Comparison of ENCODE assay signal across 14 cellular contexts in genomic region chr3:143538577-143538981, GRCh38.
DNase-seq lines count a peak whose midpoint lies in the region; ATAC-seq and TF ChIP-seq lines count a peak whose summit lies in the region.
"Had no signal": no experiment of that assay in that cellular context is flagged by ENCODE, and none has a peak within 500 bp of the region (broad histone marks: within the 10 kb centered on the region; RNA-seq: fewer than 3 reads in every experiment).

No MANE protein-coding gene starts in this region.

- H3K4me3 ChIP-seq in gastrocnemius medialis (no peak overlapping the region), colonic mucosa (no peak overlapping the region)
- H3K4me3 ChIP-seq: GM23338 had no signal

- ATAC-seq in gastrocnemius medialis = peak; percentile 51 to 81
- ATAC-seq: activated CD4-positive, CD25-positive, alpha-beta regulatory T cell treated with anti-CD3 and anti-CD28 coated beads, Interleukin-2, amount 50 U/mL, for 24 hours; GM23338; PC-3 had no signal

- no peaks in the 10 kb centered on the region for H3K4me1 ChIP-seq in gastrocnemius medialis
- H3K4me1 ChIP-seq in colonic mucosa = no peaks in the 10 kb centered on the region

- peak; percentile 76 for DNase-seq in GM03348 (ENCODE audit: low spot score)
- peak; percentile 68 for DNase-seq in amniotic epithelial cell (ENCODE audit: low read depth)
- DNase-seq in fibroblast of peridontal ligament (ENCODE audit: extremely low read depth) = peak; percentile 93
- no peak for DNase-seq in gastrocnemius medialis
- no peak for DNase-seq in NCI-H2029 (lab: John Stamatoyannopoulos, UW)
- DNase-seq in KBM-7 = no peak
- no peak for DNase-seq in NCI-H345 (lab: John Stamatoyannopoulos, UW)
- DNase-seq in colonic mucosa = no peak
- DNase-seq: activated T-cell treated with anti-CD3 and anti-CD28 coated beads for 4 hours, PC-3, retina, SW 1271 had no signal

- H3K36me3 ChIP-seq in gastrocnemius medialis (no peaks in the 10 kb centered on the region), colonic mucosa (no peaks in the 10 kb centered on the region)

- in situ Hi-C loops in gastrocnemius medialis (cut with MboI; ENCODE audit: low sequenced_read_pairs in 4 of 4) (no loop called here), KBM-7 (cut with MboI; ENCODE audit: low pct_unique_long_range_greater_than_20kb, low sequenced_read_pairs) (no loop called here)

- no peak for TF ChIP-seq CTCF in gastrocnemius medialis (IDR thresholded peaks at IDR 0.05 in 4 of 5, conservative IDR thresholded peaks at IDR 0.05 in 1 of 5)
- TF ChIP-seq CTCF in colonic mucosa (IDR thresholded peaks at IDR 0.05) = no peak

- intact Hi-C loops in gastrocnemius medialis (cut with DNase I; ENCODE audit: low total_unique reads) (no loop called here), colonic mucosa (cut with DNase I) (no loop called here)

- H3K9me3 ChIP-seq in gastrocnemius medialis (no peaks in the 10 kb centered on the region), colonic mucosa (no peaks in the 10 kb centered on the region)

- H3K9ac ChIP-seq in colonic mucosa (ENCODE audit: low read depth in 2 of 2, low read length in 2 of 2) = no peak overlapping the region

- no peak overlapping the region for H3K27ac ChIP-seq in gastrocnemius medialis
- no peak overlapping the region for H3K27ac ChIP-seq in colonic mucosa

- TF ChIP-seq POLR2A in gastrocnemius medialis (IDR thresholded peaks at IDR 0.05) = no peak

- H3K27me3 ChIP-seq in gastrocnemius medialis (no peaks in the 10 kb centered on the region), colonic mucosa (no peaks in the 10 kb centered on the region)

Comparison
In these comparisons a context has a peak if more than half of its experiments do, and no peak if none do; other contexts are left out.
1. DNase-seq: peak in GM03348 (single experiment), amniotic epithelial cell (single experiment) and fibroblast of peridontal ligament (single experiment); none in gastrocnemius medialis (0 of 2), NCI-H2029 (single experiment), KBM-7 (single experiment), NCI-H345 (single experiment) and colonic mucosa (single experiment).